Comparison of ENCODE assay signal across 15 cellular contexts in genomic region chr11:19025799-19026406, GRCh38. TPM values are rescaled to one million over a fixed set of nuclear protein-coding genes. Genes with fewer than 3 reads are reported as not detected.
DNase-seq lines count a peak whose midpoint lies in the region; TF ChIP-seq lines count a peak whose summit lies in the region.
"Had no signal": no experiment of that assay in that cellular context is flagged by ENCODE, and none has a peak within 500 bp of the region (broad histone marks: within the 10 kb centered on the region; RNA-seq: fewer than 3 reads in every experiment).

No MANE protein-coding gene starts in this region.

- H3K4me3 ChIP-seq in GM23248: no peak overlapping the region
- no peak overlapping the region for H3K4me3 ChIP-seq in adrenal gland
- no peak overlapping the region for H3K4me3 ChIP-seq in left ventricle myocardium inferior
- no peak overlapping the region for H3K4me3 ChIP-seq in ovary

- no peak for TF ChIP-seq EP300 in ovary (IDR thresholded peaks at IDR 0.05)

- H3K27ac ChIP-seq in GM23248: no peak overlapping the region
- no peak overlapping the region for H3K27ac ChIP-seq in adrenal gland
- H3K27ac ChIP-seq in left ventricle myocardium inferior (replicated peaks): peak overlapping the region; percentile 69
- no peak overlapping the region for H3K27ac ChIP-seq in ovary

- H3K36me3 Mint-ChIP-seq in progenitor cell of endocrine pancreas (ENCODE audit: insufficient read depth): no peaks in the 10 kb centered on the region
- H3K36me3 Mint-ChIP-seq: activated naive CD4-positive, alpha-beta T cell treated with anti-CD3 and anti-CD28 coated beads, Interleukin-2, amount 50 U/mL, for 72 hours; mesothelial cell of epicardium had no signal

- no peaks in the 10 kb centered on the region for H4K20me1 ChIP-seq in GM23248 (ENCODE audit: insufficient read depth)

- peaks cover 3% of the 10 kb centered on the region for H3K27me3 Mint-ChIP-seq in progenitor cell of endocrine pancreas

- no peak overlapping the region for H2AFZ ChIP-seq in GM23248

- in situ Hi-C loops in GM23248 (cut with MboI): no loop called here

- H3K9me2 ChIP-seq in GM23248 (ENCODE audit: insufficient read depth): no peaks in the 10 kb centered on the region

- H3K36me3 ChIP-seq in GM23248 (ENCODE audit: low read depth) (no peaks in the 10 kb centered on the region), adrenal gland (replicated peaks in 1 of 2) (no peaks in the 10 kb centered on the region), left ventricle myocardium inferior (no peaks in the 10 kb centered on the region), ovary (no peaks in the 10 kb centered on the region)

- peaks cover 16% of the 10 kb centered on the region for H3F3A ChIP-seq in GM23248 (ENCODE audit: insufficient read depth)

- TF ChIP-seq CTCF in adrenal gland (IDR thresholded peaks at IDR 0.05) (no peak), left ventricle myocardium inferior (IDR thresholded peaks at IDR 0.05; ENCODE audit: borderline replicate concordance) (no peak), ovary (IDR thresholded peaks at IDR 0.05) (no peak), progenitor cell of endocrine pancreas (IDR thresholded peaks at IDR 0.05; ENCODE audit: unreplicated experiment) (no peak)

- H3K9me3 ChIP-seq in GM23248 (ENCODE audit: low read depth) (no peaks in the 10 kb centered on the region), adrenal gland (replicated peaks in 1 of 3) (no peaks in the 10 kb centered on the region), left ventricle myocardium inferior (replicated peaks) (no peaks in the 10 kb centered on the region), ovary (no peaks in the 10 kb centered on the region)

- no peak overlapping the region for H3K9ac ChIP-seq in GM23248

- TF ChIP-seq POLR2A in adrenal gland (IDR thresholded peaks at IDR 0.05) (no peak), ovary (IDR thresholded peaks at IDR 0.05) (no peak)

- H3K4me3 Mint-ChIP-seq in progenitor cell of endocrine pancreas (ENCODE audit: low read depth): no peak overlapping the region
- H3K4me3 Mint-ChIP-seq: mesothelial cell of epicardium had no signal

- H3K4me2 ChIP-seq in GM23248 (ENCODE audit: unreplicated experiment): no peak overlapping the region

- no peak overlapping the region for H3K27ac Mint-ChIP-seq in progenitor cell of endocrine pancreas
- H3K27ac Mint-ChIP-seq: activated naive CD4-positive, alpha-beta T cell treated with anti-CD3 and anti-CD28 coated beads, Interleukin-2, amount 50 U/mL, for 72 hours; mesothelial cell of epicardium had no signal

- intact Hi-C loops in adrenal gland (cut with DNase I) (no loop called here), left ventricle myocardium inferior (cut with micrococcal nuclease) (no loop called here), ovary (cut with DNase I) (no loop called here)

- H3K79me2 ChIP-seq in GM23248 (ENCODE audit: insufficient read depth): no peaks in the 10 kb centered on the region

- peaks cover 22% of the 10 kb centered on the region for H3K27me3 ChIP-seq in GM23248 (replicated peaks; ENCODE audit: insufficient read depth)
- no peaks in the 10 kb centered on the region for H3K27me3 ChIP-seq in adrenal gland
- H3K27me3 ChIP-seq in left ventricle myocardium inferior (ENCODE audit: low read depth): no peaks in the 10 kb centered on the region
- no peaks in the 10 kb centered on the region for H3K27me3 ChIP-seq in ovary

- no peaks in the 10 kb centered on the region for H3K9me3 Mint-ChIP-seq in progenitor cell of endocrine pancreas (ENCODE audit: low read depth)
- H3K9me3 Mint-ChIP-seq: mesothelial cell of epicardium had no signal

- H3K4me1 ChIP-seq in GM23248 (ENCODE audit: insufficient read depth): peaks cover 13% of the 10 kb centered on the region
- H3K4me1 ChIP-seq in adrenal gland (replicated peaks in 1 of 2): no peaks in the 10 kb centered on the region
- peaks cover 12% of the 10 kb centered on the region for H3K4me1 ChIP-seq in left ventricle myocardium inferior
- no peaks in the 10 kb centered on the region for H3K4me1 ChIP-seq in ovary (ENCODE audit: insufficient read depth)

- H3K4me1 Mint-ChIP-seq in progenitor cell of endocrine pancreas (ENCODE audit: low read depth): no peaks in the 10 kb centered on the region

- peak; percentile 10 for DNase-seq in A172 (ENCODE audit: low spot score)
- DNase-seq in GM23248: peak; percentile 41
- DNase-seq in adrenal gland: peak in 5 of 7 donors; percentile 11 to 60 (median 14)
- no peak for DNase-seq in left ventricle myocardium inferior
- DNase-seq in NCI-H2107 (lab: John Stamatoyannopoulos, UW): no peak
- no peak for DNase-seq in mesenteric fat pad (ENCODE audit: low spot score)
- DNase-seq in ovary: no peak
- no peak for DNase-seq in progenitor cell of endocrine pancreas (ENCODE audit: low spot score, unreplicated experiment)
- DNase-seq: activated CD8-positive, alpha-beta memory T cell treated with anti-CD3 and anti-CD28 coated beads, Interleukin-2, amount 50 U/mL, for 48 hours; NCI-H2081 treated with DMSO at 0.1 percent for 48 hours; occipital lobe had no signal

- WGBS in GM23248 (ENCODE audit: low coverage in 1 of 2, low lambda C conversion rate in 2 of 2, missing lambda C conversion rate in 2 of 2), 2 experiments: 2 to 5% methylated on average over 4 of the region's 4 CpGs
- WGBS in adrenal gland, 4 donors: 7 to 13% (median 9%) methylated on average over 4 of the region's 4 CpGs
- 0 to 1% (median 1%) methylated on average over 4 of the region's 4 CpGs for WGBS in ovary, 3 donors

RNA-seq across cellular contexts. Expression of gene MRGPRX2, which starts 34.6 kb away (rescaled TPM):
- total RNA-seq in A172 (2014; rRNA removed; shearing (Covaris generic)): not detected in 2 replicates
- not detected in 2 replicates for total RNA-seq in GM23248 (2014; rRNA removed; shearing (Covaris generic))
- polyA plus RNA-seq in GM23248 (2016; fragmentation: Nextera tagmentation; extraction: Ambion mirVana): not detected in 2 replicates
- total RNA-seq in adrenal gland: not detected
- not detected for polyA plus RNA-seq in adrenal gland
- not detected for total RNA-seq in left ventricle myocardium inferior
- total RNA-seq in mesenteric fat pad: 0.22 TPM
- total RNA-seq in ovary: under 1 TPM in 1 of 7 donors, not detected in 6; 0.22 TPM
- under 1 TPM in 1 of 2 donors, not detected in 1; 0.23 TPM for polyA plus RNA-seq in ovary
- total RNA-seq in progenitor cell of endocrine pancreas: not detected in 2 replicates
- total RNA-seq: cerebellum, epithelial cell of proximal tubule, mesothelial cell of epicardium, occipital lobe had no signal

Comparison
In these comparisons a context has a peak if more than half of its experiments do, and no peak if none do; other contexts are left out.
1. DNase-seq: peak in A172 (single experiment), GM23248 (single experiment) and adrenal gland (5 of 7); none in left ventricle myocardium inferior (single experiment), NCI-H2107 (single experiment), mesenteric fat pad (single experiment), ovary (0 of 5) and progenitor cell of endocrine pancreas (single experiment).